15 cellular contexts compared by ENCODE assay signal in genomic region chr9:31146485-31147166, GRCh38.
DNase-seq lines count a peak whose midpoint lies in the region; ATAC-seq and TF ChIP-seq lines count a peak whose summit lies in the region.
"Had no signal": no experiment of that assay in that cellular context is flagged by ENCODE, and none has a peak within 500 bp of the region (broad histone marks: within the 10 kb centered on the region; RNA-seq: fewer than 3 reads in every experiment).

No MANE protein-coding gene starts in this region.

- H3K9me3 ChIP-seq in sigmoid colon, result no peaks in the 10 kb centered on the region
- H3K9me3 ChIP-seq: prostate gland had no signal

- H3K27ac ChIP-seq in sigmoid colon, result no peak overlapping the region
- H3K27ac ChIP-seq: prostate gland had no signal

- TF ChIP-seq EP300 in sigmoid colon (IDR thresholded peaks at IDR 0.05), result no peak

- ATAC-seq in GM18511 (IDR thresholded peaks at IDR 0.05; ENCODE audit: unreplicated experiment) (peak; percentile 94), GM21423 (IDR thresholded peaks at IDR 0.05; ENCODE audit: unreplicated experiment) (peak; percentile 97), HG02981 (IDR thresholded peaks at IDR 0.05; ENCODE audit: unreplicated experiment) (peak; percentile 85), HG03571 (IDR thresholded peaks at IDR 0.05; ENCODE audit: unreplicated experiment) (peak; percentile 88), GM19035 (IDR thresholded peaks at IDR 0.05; ENCODE audit: unreplicated experiment) (no peak)

- no peak for TF ChIP-seq POLR2A in sigmoid colon (IDR thresholded peaks at IDR 0.05)

- no peak overlapping the region for H3K4me3 ChIP-seq in sigmoid colon
- H3K4me3 ChIP-seq: prostate gland had no signal

- no peak for TF ChIP-seq CTCF in sigmoid colon (IDR thresholded peaks at IDR 0.05)

- H3K27me3 ChIP-seq in sigmoid colon, result no peaks in the 10 kb centered on the region

- peaks cover 0 to 3% (median 0%) of the 10 kb centered on the region in 4 donors for H3K4me1 ChIP-seq in sigmoid colon
- H3K4me1 ChIP-seq: prostate gland had no signal

- H3K36me3 ChIP-seq in sigmoid colon, result no peaks in the 10 kb centered on the region
- H3K36me3 ChIP-seq: prostate gland had no signal

- WGBS in sigmoid colon, 2 donors, result 70 to 84% methylated on average over 3 of the region's 3 CpGs

- no peak for DNase-seq in sigmoid colon
- no peak for DNase-seq in C1 segment of cervical spinal cord (lab: John Stamatoyannopoulos, UW)
- no peak for DNase-seq in occipital lobe (lab: John Stamatoyannopoulos, UW)
- DNase-seq: activated CD4-positive, alpha-beta T cell treated with anti-CD3 and anti-CD28 coated beads, Interleukin-2, amount 50 U/mL, for 4 hours; activated naive CD4-positive, alpha-beta T cell; DMS53; IMR-90; kidney; NCI-H526 treated with DMSO at 0.1 percent for 48 hours had no signal

- intact Hi-C loops in sigmoid colon (cut with DNase I), result no loop called here
